1 cellular context compared by ENCODE assay signal in genomic region chr6:43989556-43990248, GRCh38.
TF ChIP-seq lines count a peak whose summit lies in the region.

No MANE protein-coding gene starts in this region.

TF ChIP-seq in HepG2, 621 proteins besides CTCF, POLR2A, EP300 and RAD21 (continued from another document):
- no peak for TF ChIP-seq TIGD3 (CRISPR knock-in tag; IDR thresholded peaks at IDR 0.05; ENCODE audit: borderline replicate concordance)
- no peak for TF ChIP-seq AGO2 (optimal IDR thresholded peaks at IDR 0.05; ENCODE audit: low read depth, low read length)
- no peak for TF ChIP-seq KAT8 (CRISPR knock-in tag; IDR thresholded peaks at IDR 0.05)
- 0 out of 2 replicates have a peak, but pooled peaks have one; percentile 65 for TF ChIP-seq ZC3H13 (CRISPR knock-in tag; IDR thresholded peaks at IDR 0.05)
- TF ChIP-seq POLR2AphosphoS5 (IDR thresholded peaks at IDR 0.05; ENCODE audit: low read depth, low read length): no peak
- no peak for TF ChIP-seq FOXJ3 (CRISPR knock-in tag; IDR thresholded peaks at IDR 0.05; ENCODE audit: borderline replicate concordance)
- TF ChIP-seq SMAD9 (CRISPR knock-in tag; IDR thresholded peaks at IDR 0.05): no peak
- no peak for TF ChIP-seq RERE (CRISPR knock-in tag; IDR thresholded peaks at IDR 0.05; ENCODE audit: low read depth)
- no peak for TF ChIP-seq NR2C2 (CRISPR knock-in tag; IDR thresholded peaks at IDR 0.05; ENCODE audit: borderline replicate concordance)
- no peak for TF ChIP-seq ZNF318 (CRISPR knock-in tag; IDR thresholded peaks at IDR 0.05)
